Comparison of ENCODE assay signal across 13 cellular contexts in genomic region chr4:138347561-138347960, GRCh38.
"Had no signal": no experiment of that assay in that cellular context is flagged by ENCODE, and none has a peak within 500 bp of the region (broad histone marks: within the 10 kb centered on the region; RNA-seq: fewer than 3 reads in every experiment).

No MANE protein-coding gene starts in this region.

- H3K4me3 Mint-ChIP-seq: activated naive CD4-positive, alpha-beta T cell treated with anti-CD3 and anti-CD28 coated beads for 36 hours; stimulated activated effector memory CD8-positive, alpha-beta T cell treated with anti-CD3 and anti-CD28 coated beads, Interleukin-12 subunit alpha, Interleukin-12 subunit beta, amount 100 ng/mL, for 72 hours had no signal

- H3K27ac Mint-ChIP-seq: activated naive CD4-positive, alpha-beta T cell treated with anti-CD3 and anti-CD28 coated beads for 36 hours; activated T-helper 2 cell treated with anti-CD3 and anti-CD28 coated beads, Interferon-gamma antibody, Interleukin-2, Interleukin-4, amounts not matched to agents 10 μg/mL and 5 μg/mL and 100 μg/mL, durations not matched to agents 14 hours and 24 hours and 36 hours; stimulated activated effector memory CD8-positive, alpha-beta T cell treated with anti-CD3 and anti-CD28 coated beads, Interleukin-12 subunit alpha, Interleukin-12 subunit beta, amount 100 ng/mL, for 72 hours had no signal

- H3K36me3 Mint-ChIP-seq: stimulated activated effector memory CD8-positive, alpha-beta T cell treated with anti-CD3 and anti-CD28 coated beads, Interleukin-12 subunit alpha, Interleukin-12 subunit beta, amount 100 ng/mL, for 72 hours had no signal

- ATAC-seq: sciatic nerve; stimulated activated effector memory CD8-positive, alpha-beta T cell treated with anti-CD3 and anti-CD28 coated beads, Interleukin-12 subunit alpha, Interleukin-12 subunit beta, amount 100 ng/mL, for 72 hours had no signal

- H3K4me1 Mint-ChIP-seq: stimulated activated effector memory CD8-positive, alpha-beta T cell treated with anti-CD3 and anti-CD28 coated beads, Interleukin-12 subunit alpha, Interleukin-12 subunit beta, amount 100 ng/mL, for 72 hours had no signal

- H3K27ac ChIP-seq: ascending aorta, esophagus squamous epithelium, spleen had no signal

- H3K27me3 ChIP-seq: ascending aorta, esophagus squamous epithelium, spleen had no signal

- H3K9me3 Mint-ChIP-seq: activated naive CD4-positive, alpha-beta T cell treated with anti-CD3 and anti-CD28 coated beads for 36 hours; activated T-helper 2 cell treated with anti-CD3 and anti-CD28 coated beads, Interferon-gamma antibody, Interleukin-2, Interleukin-4, amounts not matched to agents 10 μg/mL and 5 μg/mL and 100 μg/mL, durations not matched to agents 14 hours and 24 hours and 36 hours had no signal

- H3K36me3 ChIP-seq: ascending aorta, esophagus squamous epithelium, spleen had no signal

- H3K4me3 ChIP-seq: ascending aorta, esophagus squamous epithelium, spleen had no signal

- H3K9me3 ChIP-seq: ascending aorta, esophagus squamous epithelium had no signal

- DNase-seq: activated CD4-positive, alpha-beta T cell treated with anti-CD3 and anti-CD28 coated beads, Interleukin-2, amount 50 U/mL, for 48 hours; activated CD4-positive, CD25-positive, alpha-beta regulatory T cell treated with anti-CD3 and anti-CD28 coated beads, Interleukin-2, amount 50 U/mL, for 72 hours; activated naive CD4-positive, alpha-beta T cell treated with anti-CD3 and anti-CD28 coated beads for 36 hours; esophagus squamous epithelium; glutamatergic neuron; kidney glomerular epithelial cell; spleen; stimulated activated CD4-positive, alpha-beta T cell treated with anti-CD3 and anti-CD28 coated beads, Interleukin-1b, Interleukin-23, amount 100 ng/mL, for 48 hours; T-helper 9 cell had no signal

- H3K4me1 ChIP-seq: ascending aorta, esophagus squamous epithelium, spleen had no signal
